ENCODE assay signal across 16 cellular contexts in genomic region chr10:129541748-129542487, GRCh38.
A peak's percentile ranks its signal among the peaks of the same experiment; 100 is the strongest.
DNase-seq lines count a peak whose midpoint lies in the region; ATAC-seq and TF ChIP-seq lines count a peak whose summit lies in the region.
"Had no signal": no experiment of that assay in that cellular context is flagged by ENCODE, and none has a peak within 500 bp of the region (broad histone marks: within the 10 kb centered on the region; RNA-seq: fewer than 3 reads in every experiment).

No MANE protein-coding gene starts in this region.

- H2AK5ac ChIP-seq in H9 (ENCODE audit: insufficient read length, low read length) = no peak overlapping the region

- no peak overlapping the region for H2BK12ac ChIP-seq in H9 (ENCODE audit: insufficient read length, low read depth, low read length)

- CTCF ChIA-PET in WTC11 (lab: Charles Lee) = interaction anchor here (1.4 kb wide), 1 partner anchor 117 kb away, joined by 3 read pairs; no protein-coding TSS in a partner anchor

- no peak overlapping the region for H3K9ac ChIP-seq in H9 (ENCODE audit: extremely low read depth, insufficient read length, low read length)

- H2BK120ac ChIP-seq in H9 (ENCODE audit: low read depth, low read length, poor library complexity, severe bottlenecking) = no peak overlapping the region

- no CpG with 5 or more reads among the region's 21 CpGs for WGBS in H9 (ENCODE audit: extremely low coverage, insufficient read length, low lambda C conversion rate)

- DNase-seq in H9 (no peak), WTC11 (ENCODE audit: low spot score) (no peak), osteocyte (ENCODE audit: extremely low spot score, unreplicated experiment) (peak; percentile 68), DMS114 treated with DMSO at 0.1 percent for 48 hours (lab: John Stamatoyannopoulos, UW; ENCODE audit: unreplicated experiment) (no peak), T-helper 1 cell (no peak)
- DNase-seq in activated CD4-positive, alpha-beta T cell treated with anti-CD3 and anti-CD28 coated beads, Interleukin-2, amount 50 U/mL, for 48 hours = no peak
- DNase-seq: C1 segment of cervical spinal cord; Calu3; CD4-positive, alpha-beta memory T cell; COR-L47; DMS153; DND-41; GOT3; H7 had no signal

- H2BK15ac ChIP-seq in H9 (ENCODE audit: low read depth, low read length) = no peak overlapping the region

- H4K8ac ChIP-seq in H9 (replicated peaks; ENCODE audit: insufficient read length, low read depth, low read length) = no peak overlapping the region

- H3K27me3 Mint-ChIP-seq in H9 (ENCODE audit: low read depth) (no peaks in the 10 kb centered on the region), WTC11 (ENCODE audit: low read depth) (no peaks in the 10 kb centered on the region), nephron (ENCODE audit: low read depth) (peaks cover 16% of the 10 kb centered on the region), osteocyte (ENCODE audit: unreplicated experiment) (no peaks in the 10 kb centered on the region)
- H3K27me3 Mint-ChIP-seq: CD4-positive, alpha-beta memory T cell had no signal

- H3K9me3 ChIP-seq in H9 (ENCODE audit: control insufficient read depth, low read depth, low read length) = no peaks in the 10 kb centered on the region

- no peak overlapping the region for H2BK20ac ChIP-seq in H9 (ENCODE audit: low read depth, low read length, poor library complexity, severe bottlenecking)

- H3K4me1 Mint-ChIP-seq in H9 (peaks cover 11 to 17% of the 10 kb centered on the region in 2 experiments), WTC11 (peaks cover 13% of the 10 kb centered on the region), nephron (peaks cover 32% of the 10 kb centered on the region), osteocyte (ENCODE audit: unreplicated experiment) (peaks cover 8% of the 10 kb centered on the region)

- POLR2A ChIA-PET in WTC11 (lab: Charles Lee) = no interaction called here

- no peaks in the 10 kb centered on the region for H3K27me3 ChIP-seq in H9 (ENCODE audit: insufficient read depth, low read length)

- H3K9me3 Mint-ChIP-seq in H9 = no peaks in the 10 kb centered on the region; a peak in 2 of 5 replicates
- peaks cover 3% of the 10 kb centered on the region; the same call in 1 of the 2 replicates for H3K9me3 Mint-ChIP-seq in WTC11
- peaks cover 2% of the 10 kb centered on the region for H3K9me3 Mint-ChIP-seq in nephron
- H3K9me3 Mint-ChIP-seq in osteocyte (ENCODE audit: unreplicated experiment) = peaks cover 7% of the 10 kb centered on the region

- H3K14ac ChIP-seq in H9 (ENCODE audit: insufficient read depth, low read length) = no peak overlapping the region

- H3K4me3 Mint-ChIP-seq in H9 (no peak overlapping the region), WTC11 (no peak overlapping the region), nephron (no peak overlapping the region), osteocyte (ENCODE audit: unreplicated experiment) (no peak overlapping the region)
- H3K4me3 Mint-ChIP-seq: CD4-positive, alpha-beta memory T cell had no signal

- no peak overlapping the region for H3K56ac ChIP-seq in H9 (ENCODE audit: insufficient read length, low read depth, low read length)

- no peak overlapping the region for H3K27ac ChIP-seq in H9 (ENCODE audit: insufficient read length, low read depth, low read length)

- no peaks in the 10 kb centered on the region; the same call in 1 of the 2 replicates for H3K4me1 ChIP-seq in H9 (ENCODE audit: insufficient read depth, low read length)

- H3K23ac ChIP-seq in H9 (ENCODE audit: insufficient read length, low read depth, low read length) = no peak overlapping the region

- H2BK5ac ChIP-seq in H9 (ENCODE audit: insufficient read length, low read length) = no peak overlapping the region

- H4K20me1 ChIP-seq in H9 (ENCODE audit: control insufficient read depth, insufficient read depth, insufficient read length) = no peaks in the 10 kb centered on the region

- TF ChIP-seq CTCF in H9 (conservative IDR thresholded peaks at IDR 0.05) (no peak), WTC11 (IDR thresholded peaks at IDR 0.05) (no peak), nephron (IDR thresholded peaks at IDR 0.05; ENCODE audit: unreplicated experiment in 3 of 3) (no peak), osteocyte (IDR thresholded peaks at IDR 0.05) (no peak)

- H3K27ac Mint-ChIP-seq in H9 (0 out of 7 replicates have a peak overlapping the region, but pooled peaks of 1 of the 3 experiments have one; percentile 10), WTC11 (0 out of 2 replicates have a peak overlapping the region, but pooled peaks have one; percentile 4), nephron (peak overlapping the region in 2 of 3 experiments; percentile 60 to 93), osteocyte (ENCODE audit: unreplicated experiment) (no peak overlapping the region)
- H3K27ac Mint-ChIP-seq: CD4-positive, alpha-beta memory T cell had no signal

- H3K79me2 ChIP-seq in H9 (ENCODE audit: insufficient read depth, low read length) = no peaks in the 10 kb centered on the region

- H3K36me3 Mint-ChIP-seq in H9 (ENCODE audit: insufficient read depth in 1 of 3, low read depth in 3 of 3) (peaks cover 6 to 12% (median 8%) of the 10 kb centered on the region in 3 experiments; a peak in 5 of 7 replicates), WTC11 (peaks cover 2% of the 10 kb centered on the region), nephron (ENCODE audit: low read depth) (peaks cover 20% of the 10 kb centered on the region), osteocyte (ENCODE audit: unreplicated experiment) (peaks cover 18% of the 10 kb centered on the region)

- no peaks in the 10 kb centered on the region for H3K23me2 ChIP-seq in H9 (ENCODE audit: insufficient read length, low read depth, low read length, poor library complexity, severe bottlenecking)

- no peak overlapping the region for H3K4me2 ChIP-seq in H9 (ENCODE audit: insufficient read depth, insufficient read length, low read length)

- H3K79me1 ChIP-seq in H9 (ENCODE audit: insufficient read depth, low read depth, low read length, poor library complexity, severe bottlenecking) = no peaks in the 10 kb centered on the region

- H3K18ac ChIP-seq in H9 (ENCODE audit: insufficient read length, low read depth, low read length) = no peak overlapping the region

- H2AFZ ChIP-seq in H9 (ENCODE audit: low read length) = no peak overlapping the region

- no peak overlapping the region for H3K4ac ChIP-seq in H9 (ENCODE audit: low read depth, low read length)

- no peak overlapping the region for H3T11ph ChIP-seq in H9 (ENCODE audit: low read length)

- no peak overlapping the region for H4K91ac ChIP-seq in H9 (ENCODE audit: insufficient read length, low read depth, low read length)

- peak overlapping the region; percentile 42 for H4K5ac ChIP-seq in H9 (ENCODE audit: insufficient read length, low read depth, low read length)

- no peak for ATAC-seq in WTC11
- ATAC-seq: HCT116 had no signal

TF ChIP-seq in WTC11, 78 proteins besides CTCF, POLR2A, EP300 and RAD21 (continues in another document):
- TF ChIP-seq, protein P1, sequence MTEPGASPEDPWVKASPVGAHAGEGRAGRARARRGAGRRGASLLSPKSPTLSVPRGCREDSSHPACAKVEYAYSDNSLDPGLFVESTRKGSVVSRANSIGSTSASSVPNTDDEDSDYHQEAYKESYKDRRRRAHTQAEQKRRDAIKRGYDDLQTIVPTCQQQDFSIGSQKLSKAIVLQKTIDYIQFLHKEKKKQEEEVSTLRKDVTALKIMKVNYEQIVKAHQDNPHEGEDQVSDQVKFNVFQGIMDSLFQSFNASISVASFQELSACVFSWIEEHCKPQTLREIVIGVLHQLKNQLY (CRISPR knock-in tag; IDR thresholded peaks at IDR 0.05) = no peak
- TF ChIP-seq ZNF423 (CRISPR knock-in tag; IDR thresholded peaks at IDR 0.05) = no peak
- TF ChIP-seq ZSCAN18 (CRISPR knock-in tag; IDR thresholded peaks at IDR 0.05) = no peak
- no peak for TF ChIP-seq SMAD3 (CRISPR knock-in tag; IDR thresholded peaks at IDR 0.05; ENCODE audit: borderline replicate concordance)
- no peak for TF ChIP-seq GRHL2 (CRISPR knock-in tag; IDR thresholded peaks at IDR 0.05; ENCODE audit: insufficient replicate concordance, severe bottlenecking)
- no peak for TF ChIP-seq ZNF263 (CRISPR knock-in tag; IDR thresholded peaks at IDR 0.05; ENCODE audit: low read depth)
- no peak for TF ChIP-seq TCF7 (CRISPR knock-in tag; IDR thresholded peaks at IDR 0.05; ENCODE audit: low read depth)
- no peak for TF ChIP-seq RORB (CRISPR knock-in tag; IDR thresholded peaks at IDR 0.05)
- no peak for TF ChIP-seq JUN (CRISPR knock-in tag; IDR thresholded peaks at IDR 0.05)
- no peak for TF ChIP-seq MYBL2 (CRISPR knock-in tag; IDR thresholded peaks at IDR 0.05)
- TF ChIP-seq ZNF396 (CRISPR knock-in tag; IDR thresholded peaks at IDR 0.05; ENCODE audit: borderline replicate concordance) = no peak
- TF ChIP-seq, protein P2, sequence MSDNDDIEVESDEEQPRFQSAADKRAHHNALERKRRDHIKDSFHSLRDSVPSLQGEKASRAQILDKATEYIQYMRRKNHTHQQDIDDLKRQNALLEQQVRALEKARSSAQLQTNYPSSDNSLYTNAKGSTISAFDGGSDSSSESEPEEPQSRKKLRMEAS (CRISPR knock-in tag; IDR thresholded peaks at IDR 0.05) = no peak
- no peak for TF ChIP-seq ZBTB21 (CRISPR knock-in tag; IDR thresholded peaks at IDR 0.05; ENCODE audit: borderline replicate concordance)
- no peak for TF ChIP-seq ESRRA (CRISPR knock-in tag; IDR thresholded peaks at IDR 0.05; ENCODE audit: borderline replicate concordance)
